Comparison of ENCODE assay signal across 13 cellular contexts in the genomic region with DNA sequence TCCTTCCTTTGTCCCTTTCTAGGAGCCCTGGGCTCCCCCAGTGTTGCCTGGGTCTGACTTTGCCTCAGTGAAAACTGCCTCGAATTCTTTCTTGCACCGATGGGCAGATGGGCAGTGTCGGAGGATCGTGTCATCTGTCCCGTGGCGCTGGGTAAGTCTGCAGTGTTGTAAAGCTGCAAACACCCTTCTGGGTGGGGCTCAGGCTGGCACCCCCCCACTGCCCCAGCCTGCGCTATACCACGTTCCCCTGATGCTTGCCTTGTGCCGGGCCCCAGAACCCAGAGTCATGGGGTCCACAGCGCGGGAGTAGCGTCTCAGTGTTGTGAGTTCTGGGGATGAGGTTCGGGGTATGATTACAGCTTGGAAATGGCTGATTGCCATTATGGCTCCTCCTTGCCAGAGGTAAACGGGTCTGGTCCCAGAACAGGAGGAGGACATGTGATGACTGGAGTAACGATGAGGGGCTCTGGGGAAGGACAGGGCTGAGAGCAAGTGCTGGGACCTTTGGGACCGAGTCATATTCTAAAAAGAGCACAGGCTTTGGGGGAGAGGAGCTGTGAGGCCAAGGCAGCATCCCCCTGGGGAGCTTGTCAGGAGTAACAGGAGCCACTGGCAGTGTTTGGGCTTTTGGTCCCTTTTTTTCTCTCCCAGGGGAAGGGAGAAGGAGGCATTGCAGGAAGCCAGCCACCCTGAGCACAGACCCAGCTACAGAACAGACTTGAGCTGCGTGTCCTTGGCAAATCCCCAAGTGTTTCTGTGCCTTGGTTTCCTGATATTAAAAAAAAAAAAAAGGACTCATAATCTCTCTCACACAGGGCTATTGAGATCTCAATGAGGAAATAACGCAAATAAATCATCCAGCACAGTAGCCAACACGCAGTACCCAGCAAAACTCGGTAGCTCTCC. TPM values are rescaled to one million over a fixed set of nuclear protein-coding genes. Genes with fewer than 3 reads are reported as not detected.
DNase-seq lines count a peak whose midpoint lies in the region; ATAC-seq, FAIRE-seq and TF ChIP-seq lines count a peak whose summit lies in the region.
"Had no signal": no experiment of that assay in that cellular context is flagged by ENCODE, and none has a peak within 500 bp of the region (broad histone marks: within the 10 kb centered on the region; RNA-seq: fewer than 3 reads in every experiment).

No MANE protein-coding gene starts in this region.

- peaks cover 7% of the 10 kb centered on the region for H3K36me3 Mint-ChIP-seq in stimulated activated memory B cell treated with anti-CD40 and anti-IgM and Interleukin-4, amounts not matched to agents 10 μg/mL and 1 μg/mL and 100 μg/mL, for 72 hours

- H3K4me3 Mint-ChIP-seq in stimulated activated memory B cell treated with anti-CD40 and anti-IgM and Interleukin-4, amounts not matched to agents 10 μg/mL and 1 μg/mL and 100 μg/mL, for 72 hours, result no peak overlapping the region
- H3K4me3 Mint-ChIP-seq: effector memory CD8-positive, alpha-beta T cell had no signal

- H3K27ac Mint-ChIP-seq in stimulated activated memory B cell treated with anti-CD40 and anti-IgM and Interleukin-4, amounts not matched to agents 10 μg/mL and 1 μg/mL and 100 μg/mL, for 72 hours, result no peak overlapping the region
- H3K27ac Mint-ChIP-seq: effector memory CD8-positive, alpha-beta T cell had no signal

- H3K27me3 Mint-ChIP-seq in stimulated activated memory B cell treated with anti-CD40 and anti-IgM and Interleukin-4, amounts not matched to agents 10 μg/mL and 1 μg/mL and 100 μg/mL, for 72 hours, result peaks cover 55% of the 10 kb centered on the region

- peak; percentile 41 for ATAC-seq in left lobe of liver
- ATAC-seq in stimulated activated memory B cell treated with anti-CD40 and anti-IgM and Interleukin-4, amounts not matched to agents 10 μg/mL and 1 μg/mL and 100 μg/mL, for 72 hours, result peak; percentile 29
- ATAC-seq in HG03045 (IDR thresholded peaks at IDR 0.05; ENCODE audit: unreplicated experiment), result no peak
- ATAC-seq: effector memory CD8-positive, alpha-beta T cell had no signal

- no peaks in the 10 kb centered on the region for H3K4me1 Mint-ChIP-seq in stimulated activated memory B cell treated with anti-CD40 and anti-IgM and Interleukin-4, amounts not matched to agents 10 μg/mL and 1 μg/mL and 100 μg/mL, for 72 hours

- peaks cover 4% of the 10 kb centered on the region for H3K9me3 Mint-ChIP-seq in stimulated activated memory B cell treated with anti-CD40 and anti-IgM and Interleukin-4, amounts not matched to agents 10 μg/mL and 1 μg/mL and 100 μg/mL, for 72 hours
- H3K9me3 Mint-ChIP-seq: effector memory CD8-positive, alpha-beta T cell had no signal

- FAIRE-seq in GM12892 (lab: Jason Lieb, UNC), result no peak

- TF ChIP-seq POLR2A in GM12892 (IDR thresholded peaks at IDR 0.05; ENCODE audit: low read depth, low read length), result no peak

- peak; percentile 64 for DNase-seq in NCI-H748 (lab: John Stamatoyannopoulos, UW; ENCODE audit: unreplicated experiment)
- no peak for DNase-seq in NCI-H748 treated with DMSO at 0.1 percent for 48 hours (lab: John Stamatoyannopoulos, UW)
- DNase-seq in cerebellar cortex (ENCODE audit: low spot score), result peak; percentile 30
- DNase-seq in left lobe of liver (ENCODE audit: low spot score), result peak; percentile 44
- no peak for DNase-seq in NOMO-1 (lab: John Stamatoyannopoulos, UW; ENCODE audit: unreplicated experiment in 2 of 2)
- no peak for DNase-seq in GM12892 (ENCODE audit: insufficient read length)
- DNase-seq: activated naive CD4-positive, alpha-beta T cell treated with anti-CD3 and anti-CD28 coated beads, Interleukin-2, amount 50 U/mL, for 16 hours; effector memory CD8-positive, alpha-beta T cell; hippocampal formation; NCI-H774; stimulated activated naive CD4-positive, alpha-beta T cell had no signal

RNA-seq across cellular contexts. Expression of a gene that starts 4.3 kb away (rescaled TPM):
- total RNA-seq in left lobe of liver, result not detected
- polyA plus RNA-seq in GM12892 (2012; ENCODE audit: missing spikeins), result not detected

Comparison
In these comparisons a context has a peak if more than half of its experiments do, and no peak if none do; other contexts are left out.
1. DNase-seq: peak in NCI-H748 (single experiment), cerebellar cortex (single experiment) and left lobe of liver (single experiment); none in NCI-H748 treated with DMSO at 0.1 percent for 48 hours (single experiment), NOMO-1 (0 of 2) and GM12892 (single experiment).